ENCODE assay signal across 24 cellular contexts in genomic region chr5:80707645-80708044, GRCh38. TPM values are rescaled to one million over a fixed set of nuclear protein-coding genes. Genes with fewer than 3 reads are reported as not detected.
DNase-seq lines count a peak whose midpoint lies in the region; ATAC-seq, FAIRE-seq and TF ChIP-seq lines count a peak whose summit lies in the region.
"Had no signal": no experiment of that assay in that cellular context is flagged by ENCODE, and none has a peak within 500 bp of the region (broad histone marks: within the 10 kb centered on the region; RNA-seq: fewer than 3 reads in every experiment).

No MANE protein-coding gene starts in this region.

- intact Hi-C loops in kidney (cut with DNase I) (no loop called here), vagina (cut with DNase I) (no loop called here)

- H3K36me3 ChIP-seq in adipocyte (ENCODE audit: control insufficient read depth, insufficient read depth, low read length, severe bottlenecking), result peaks cover 4% of the 10 kb centered on the region
- peaks cover 0 to 4% of the 10 kb centered on the region in 2 donors for H3K36me3 ChIP-seq in kidney (ENCODE audit: control insufficient read depth in 1 of 2, insufficient read depth in 2 of 2, low read length in 2 of 2)
- H3K36me3 ChIP-seq in vagina, result peaks cover 0 to 7% of the 10 kb centered on the region in 2 donors

- TF ChIP-seq POLR2A in vagina (IDR thresholded peaks at IDR 0.05), result no peak

- ATAC-seq in activated T-cell treated with anti-CD3 and anti-CD28 coated beads, Interleukin-2, amount 50 U/mL, for 72 hours (replicated peaks in 1 of 2), result no peak
- ATAC-seq: sciatic nerve had no signal

- in situ Hi-C loops in GM13976 (cut with MboI; ENCODE audit: low sequenced_read_pairs, unreplicated experiment), result no loop called here

- H3K27me3 ChIP-seq in adipocyte (replicated peaks; ENCODE audit: control insufficient read depth, insufficient read depth, low read length), result no peaks in the 10 kb centered on the region
- H3K27me3 ChIP-seq in vagina, result no peaks in the 10 kb centered on the region

- H3K4me3 ChIP-seq in adipocyte (ENCODE audit: low read length), result no peak overlapping the region
- H3K4me3 ChIP-seq in kidney (ENCODE audit: low read length in 2 of 2), result no peak overlapping the region
- no peak overlapping the region for H3K4me3 ChIP-seq in vagina
- H3K4me3 ChIP-seq: lung had no signal

- no peaks in the 10 kb centered on the region for H3K9me3 Mint-ChIP-seq in activated T-cell treated with anti-CD3 and anti-CD28 coated beads, Interleukin-2, amount 50 U/mL, for 72 hours
- H3K9me3 Mint-ChIP-seq in activated T-cell treated with anti-CD3 and anti-CD28 coated beads, Interleukin-2, amount 50 U/mL, for 24 hours, result no peaks in the 10 kb centered on the region
- no peaks in the 10 kb centered on the region for H3K9me3 Mint-ChIP-seq in progenitor cell of endocrine pancreas (ENCODE audit: low read depth)
- H3K9me3 Mint-ChIP-seq: activated naive CD8-positive, alpha-beta T cell treated with anti-CD3 and anti-CD28 coated beads, Interleukin-2, amount 10 ng/mL, durations not matched to agents 7 days and 5 days; CD14-positive monocyte; immature natural killer cell; stimulated activated naive CD8-positive, alpha-beta T cell treated with anti-CD3 and anti-CD28 coated beads, Interleukin-15, Interleukin-2, amounts not matched to agents 100 ng/mL and 50 ng/mL, for 24 hours; type B pancreatic cell had no signal

- H3K9ac ChIP-seq in adipocyte (ENCODE audit: low read length) (no peak overlapping the region), kidney (ENCODE audit: low read length in 2 of 2) (no peak overlapping the region)

- H3K4me3 Mint-ChIP-seq in activated T-cell treated with anti-CD3 and anti-CD28 coated beads, Interleukin-2, amount 50 U/mL, for 72 hours, result no peak overlapping the region
- H3K4me3 Mint-ChIP-seq in activated T-cell treated with anti-CD3 and anti-CD28 coated beads, Interleukin-2, amount 50 U/mL, for 24 hours, result no peak overlapping the region
- no peak overlapping the region for H3K4me3 Mint-ChIP-seq in progenitor cell of endocrine pancreas (ENCODE audit: low read depth)
- H3K4me3 Mint-ChIP-seq: activated naive CD8-positive, alpha-beta T cell treated with anti-CD3 and anti-CD28 coated beads, Interleukin-2, amount 10 ng/mL, durations not matched to agents 7 days and 5 days; CD14-positive monocyte; immature natural killer cell; stimulated activated naive CD8-positive, alpha-beta T cell treated with anti-CD3 and anti-CD28 coated beads, Interleukin-15, Interleukin-2, amounts not matched to agents 100 ng/mL and 50 ng/mL, for 24 hours; type B pancreatic cell had no signal

- FAIRE-seq in kidney (lab: Jason Lieb, UNC), result peak; percentile 91
- FAIRE-seq: bronchial epithelial cell, RCC 7860 had no signal

- TF ChIP-seq CTCF in kidney (IDR thresholded peaks at IDR 0.05; ENCODE audit: borderline replicate concordance, extremely low read depth, insufficient read depth), result no peak
- TF ChIP-seq CTCF in vagina (IDR thresholded peaks at IDR 0.05), result no peak
- TF ChIP-seq CTCF in GM13976 (IDR thresholded peaks at IDR 0.05; ENCODE audit: borderline replicate concordance, control extremely low read depth, extremely low read depth, insufficient read depth, missing control alignments), result no peak
- TF ChIP-seq CTCF in progenitor cell of endocrine pancreas (IDR thresholded peaks at IDR 0.05; ENCODE audit: unreplicated experiment), result no peak

- peak overlapping the region; percentile 61 for H3K27ac Mint-ChIP-seq in activated T-cell treated with anti-CD3 and anti-CD28 coated beads, Interleukin-2, amount 50 U/mL, for 72 hours
- no peak overlapping the region for H3K27ac Mint-ChIP-seq in activated T-cell treated with anti-CD3 and anti-CD28 coated beads, Interleukin-2, amount 50 U/mL, for 24 hours
- no peak overlapping the region for H3K27ac Mint-ChIP-seq in progenitor cell of endocrine pancreas
- H3K27ac Mint-ChIP-seq: activated naive CD8-positive, alpha-beta T cell treated with anti-CD3 and anti-CD28 coated beads, Interleukin-2, amount 10 ng/mL, durations not matched to agents 7 days and 5 days; CD14-positive monocyte; stimulated activated naive CD8-positive, alpha-beta T cell treated with anti-CD3 and anti-CD28 coated beads, Interleukin-15, Interleukin-2, amounts not matched to agents 100 ng/mL and 50 ng/mL, for 24 hours; type B pancreatic cell had no signal

- peaks cover 27% of the 10 kb centered on the region for H3K4me1 Mint-ChIP-seq in activated T-cell treated with anti-CD3 and anti-CD28 coated beads, Interleukin-2, amount 50 U/mL, for 72 hours (ENCODE audit: low read depth)
- H3K4me1 Mint-ChIP-seq in activated T-cell treated with anti-CD3 and anti-CD28 coated beads, Interleukin-2, amount 50 U/mL, for 24 hours (ENCODE audit: low read depth), result peaks cover 24% of the 10 kb centered on the region
- H3K4me1 Mint-ChIP-seq in progenitor cell of endocrine pancreas (ENCODE audit: low read depth), result peaks cover 5% of the 10 kb centered on the region

- no peaks in the 10 kb centered on the region for H3K27me3 Mint-ChIP-seq in activated T-cell treated with anti-CD3 and anti-CD28 coated beads, Interleukin-2, amount 50 U/mL, for 72 hours (ENCODE audit: low read depth)
- H3K27me3 Mint-ChIP-seq in activated T-cell treated with anti-CD3 and anti-CD28 coated beads, Interleukin-2, amount 50 U/mL, for 24 hours, result no peaks in the 10 kb centered on the region
- H3K27me3 Mint-ChIP-seq in progenitor cell of endocrine pancreas, result no peaks in the 10 kb centered on the region
- H3K27me3 Mint-ChIP-seq: activated naive CD8-positive, alpha-beta T cell treated with anti-CD3 and anti-CD28 coated beads, Interleukin-2, amount 10 ng/mL, durations not matched to agents 7 days and 5 days; stimulated activated naive CD8-positive, alpha-beta T cell treated with anti-CD3 and anti-CD28 coated beads, Interleukin-15, Interleukin-2, amounts not matched to agents 100 ng/mL and 50 ng/mL, for 24 hours; type B pancreatic cell had no signal

- peaks cover 2 to 15% of the 10 kb centered on the region in 2 donors for H3K36me3 Mint-ChIP-seq in activated T-cell treated with anti-CD3 and anti-CD28 coated beads, Interleukin-2, amount 50 U/mL, for 72 hours (ENCODE audit: insufficient read depth in 2 of 2)
- peaks cover 69% of the 10 kb centered on the region for H3K36me3 Mint-ChIP-seq in activated T-cell treated with anti-CD3 and anti-CD28 coated beads, Interleukin-2, amount 50 U/mL, for 24 hours (ENCODE audit: low read depth)
- peaks cover 14% of the 10 kb centered on the region for H3K36me3 Mint-ChIP-seq in progenitor cell of endocrine pancreas (ENCODE audit: insufficient read depth)

- H3K9me3 ChIP-seq in adipocyte (ENCODE audit: control insufficient read depth, low read length) (no peaks in the 10 kb centered on the region), kidney (ENCODE audit: control insufficient read depth in 1 of 2, low read length in 2 of 2) (no peaks in the 10 kb centered on the region), vagina (no peaks in the 10 kb centered on the region)

- no peak for DNase-seq in activated T-cell treated with anti-CD3 and anti-CD28 coated beads, Interleukin-2, amount 50 U/mL, for 72 hours
- no peak for DNase-seq in activated T-cell treated with anti-CD3 and anti-CD28 coated beads, Interleukin-2, amount 50 U/mL, for 24 hours
- DNase-seq in adipocyte (ENCODE audit: low read depth) (peak; percentile 50), kidney (no peak), vagina (ENCODE audit: extremely low spot score in 2 of 2) (no peak), GM13976 (ENCODE audit: low spot score) (no peak), progenitor cell of endocrine pancreas (ENCODE audit: low spot score, unreplicated experiment) (no peak)
- no peak for DNase-seq in activated CD4-positive, CD25-positive, alpha-beta regulatory T cell treated with anti-CD3 and anti-CD28 coated beads, Interleukin-2, amount 50 U/mL, for 72 hours
- DNase-seq: activated CD8-positive, alpha-beta memory T cell treated with anti-CD3 and anti-CD28 coated beads for 24 hours; activated naive CD8-positive, alpha-beta T cell treated with anti-CD3 and anti-CD28 coated beads, Interleukin-2, amount 10 ng/mL, durations not matched to agents 7 days and 5 days; DMS 273 treated with DMSO at 0.1 percent for 48 hours; erythroblast; immature natural killer cell; NCI-H2227 treated with DMSO at 0.1 percent for 48 hours; nucleus accumbens; stimulated activated CD4-positive, alpha-beta T cell treated with anti-CD3 and anti-CD28 coated beads, Interleukin-2, amount 100 ng/mL, for 24 hours; T1000 had no signal

- H3K4me1 ChIP-seq in adipocyte (ENCODE audit: control insufficient read depth, insufficient read depth, low read length) (peaks cover 6% of the 10 kb centered on the region), kidney (ENCODE audit: control insufficient read depth in 1 of 2, insufficient read depth in 1 of 2, low read depth in 1 of 2, low read length in 2 of 2) (peaks cover 3 to 19% of the 10 kb centered on the region in 2 donors), vagina (peaks cover 8% of the 10 kb centered on the region)

- peak overlapping the region; percentile 45 to 76 for H3K27ac ChIP-seq in kidney (ENCODE audit: low read depth in 2 of 2, low read length in 2 of 2)
- H3K27ac ChIP-seq in vagina, result peak overlapping the region; percentile 53

RNA-seq across cellular contexts. Expression of gene DHFR, which starts 52.9 kb away (rescaled TPM):
- total RNA-seq in activated T-cell treated with anti-CD3 and anti-CD28 coated beads, Interleukin-2, amount 50 U/mL, for 72 hours, result 10 to 100 TPM; 48.6 to 49.4 TPM
- 14.3 TPM for total RNA-seq in kidney
- polyA plus RNA-seq in kidney (ENCODE audit: insufficient read depth, low read depth, low replicate concordance), result 13.7 TPM
- total RNA-seq in vagina, result 6.6 TPM
- 41.1 and 45.4 TPM in 2 replicates for total RNA-seq in progenitor cell of endocrine pancreas

RNA-seq across cellular contexts. Expression of gene MSH3, which starts 53.2 kb away (rescaled TPM):
- total RNA-seq in activated T-cell treated with anti-CD3 and anti-CD28 coated beads, Interleukin-2, amount 50 U/mL, for 72 hours, result 10 to 100 TPM; 22.0 to 24.4 TPM
- total RNA-seq in kidney, result 22.1 TPM
- 7.0 TPM for polyA plus RNA-seq in kidney (ENCODE audit: insufficient read depth, low read depth, low replicate concordance)
- 30.0 TPM for total RNA-seq in vagina
- 16.9 and 18.4 TPM in 2 replicates for total RNA-seq in progenitor cell of endocrine pancreas
